18 cellular contexts compared by ENCODE assay signal in genomic region chr7:116924741-116925140, GRCh38. TPM values are rescaled to one million over a fixed set of nuclear protein-coding genes. Genes with fewer than 3 reads are reported as not detected.
DNase-seq lines count a peak whose midpoint lies in the region; ATAC-seq, FAIRE-seq and TF ChIP-seq lines count a peak whose summit lies in the region.
"Had no signal": no experiment of that assay in that cellular context is flagged by ENCODE, and none has a peak within 500 bp of the region (broad histone marks: within the 10 kb centered on the region; RNA-seq: fewer than 3 reads in every experiment).

No MANE protein-coding gene starts in this region.

- no peaks in the 10 kb centered on the region for H3K36me3 ChIP-seq in mammary epithelial cell (ENCODE audit: insufficient read depth, low read length)
- H3K36me3 ChIP-seq in breast epithelium = no peaks in the 10 kb centered on the region
- H3K36me3 ChIP-seq in kidney (ENCODE audit: control insufficient read depth in 1 of 2, insufficient read depth in 2 of 2, low read length in 2 of 2) = no peaks in the 10 kb centered on the region

- peaks cover 19% of the 10 kb centered on the region for H3K36me3 Mint-ChIP-seq in stimulated activated effector memory CD8-positive, alpha-beta T cell treated with anti-CD3 and anti-CD28 coated beads, Interleukin-12 subunit alpha, Interleukin-12 subunit beta, amount 100 ng/mL, for 72 hours

- H3K27ac Mint-ChIP-seq in stimulated activated effector memory CD8-positive, alpha-beta T cell treated with anti-CD3 and anti-CD28 coated beads, Interleukin-12 subunit alpha, Interleukin-12 subunit beta, amount 100 ng/mL, for 72 hours = no peak overlapping the region
- H3K27ac Mint-ChIP-seq: IgD-negative memory B cell had no signal

- H3K4me1 Mint-ChIP-seq in stimulated activated effector memory CD8-positive, alpha-beta T cell treated with anti-CD3 and anti-CD28 coated beads, Interleukin-12 subunit alpha, Interleukin-12 subunit beta, amount 100 ng/mL, for 72 hours = no peaks in the 10 kb centered on the region

- dilution Hi-C loops in mammary epithelial cell (cut with HindIII; ENCODE audit: low sequenced_read_pairs) = no loop called here

- no peak for TF ChIP-seq POLR2A in breast epithelium (IDR thresholded peaks at IDR 0.05)

- BruUV-seq in mammary epithelial cell (replicated peaks; lab: Mats Ljungman, UMichigan) = no TSS peak

- ATAC-seq in stimulated activated effector memory CD8-positive, alpha-beta T cell treated with anti-CD3 and anti-CD28 coated beads, Interleukin-12 subunit alpha, Interleukin-12 subunit beta, amount 100 ng/mL, for 72 hours = peak; percentile 45
- ATAC-seq in GM21786 (IDR thresholded peaks at IDR 0.05; ENCODE audit: unreplicated experiment) = no peak

- H3K9ac ChIP-seq in mammary epithelial cell (ENCODE audit: insufficient read depth, low read length) (no peak overlapping the region), kidney (ENCODE audit: low read length in 2 of 2) (no peak overlapping the region)

- CTCF ChIA-PET in mammary epithelial cell (lab: Charles Lee; ENCODE audit: low non-redundant PET) = no interaction called here

- H3K4me3 ChIP-seq in mammary epithelial cell (replicated peaks in 1 of 3; ENCODE audit: insufficient read depth in 1 of 3, low read depth in 2 of 3, low read length in 3 of 3) (no peak overlapping the region), breast epithelium (no peak overlapping the region), kidney (ENCODE audit: low read length in 2 of 2) (no peak overlapping the region)

- H3K4me1 ChIP-seq in mammary epithelial cell (ENCODE audit: insufficient read depth, low read length) (no peaks in the 10 kb centered on the region), breast epithelium (no peaks in the 10 kb centered on the region), kidney (ENCODE audit: control insufficient read depth in 1 of 2, insufficient read depth in 1 of 2, low read depth in 1 of 2, low read length in 2 of 2) (no peaks in the 10 kb centered on the region)

- no peak overlapping the region for H3K4me3 Mint-ChIP-seq in stimulated activated effector memory CD8-positive, alpha-beta T cell treated with anti-CD3 and anti-CD28 coated beads, Interleukin-12 subunit alpha, Interleukin-12 subunit beta, amount 100 ng/mL, for 72 hours
- H3K4me3 Mint-ChIP-seq: H9, IgD-negative memory B cell had no signal

- WGBS in mammary epithelial cell (ENCODE audit: low coverage, missing lambda C conversion rate) = 47% methylated on average over 5 of the region's 5 CpGs

- no peaks in the 10 kb centered on the region for H3K79me2 ChIP-seq in mammary epithelial cell (ENCODE audit: insufficient read depth, low read length)

- intact Hi-C loops in mammary epithelial cell (cut with micrococcal nuclease) = no loop called here
- intact Hi-C loops in breast epithelium (cut with DNase I; ENCODE audit: low total_unique reads) = no loop called here
- intact Hi-C loops in kidney (cut with DNase I) = no loop called here

- DNase-seq in mammary epithelial cell (peak; percentile 7), breast epithelium (ENCODE audit: low spot score in 2 of 2) (no peak), astrocyte of the hippocampus (ENCODE audit: low read depth, low spot score) (peak; percentile 60), glomerular visceral epithelial cell (ENCODE audit: extremely low spot score) (peak; percentile 3), kidney (no peak), SHP77 treated with DMSO at 0.1 percent for 48 hours (lab: John Stamatoyannopoulos, UW) (no peak)
- DNase-seq in stimulated activated effector memory CD8-positive, alpha-beta T cell treated with anti-CD3 and anti-CD28 coated beads, Interleukin-12 subunit alpha, Interleukin-12 subunit beta, amount 100 ng/mL, for 72 hours (ENCODE audit: low spot score in 2 of 2) = no peak
- DNase-seq: C1 segment of cervical spinal cord, DMS 273 treated with DMSO at 0.1 percent for 48 hours, EL, H9, NCI-H1436, NCI-H2081, NCI-H526, RPMI8226 had no signal

- no peak overlapping the region for H3K27ac ChIP-seq in mammary epithelial cell (ENCODE audit: insufficient read depth, low read depth, low read length)
- H3K27ac ChIP-seq in breast epithelium = no peak overlapping the region
- H3K27ac ChIP-seq in kidney (ENCODE audit: low read depth in 2 of 2, low read length in 2 of 2) = no peak overlapping the region
- H3K27ac ChIP-seq: 22Rv1 had no signal

- H4K20me1 ChIP-seq in mammary epithelial cell (ENCODE audit: insufficient read depth, low read length) = no peaks in the 10 kb centered on the region

- no peak overlapping the region for H3K4me2 ChIP-seq in mammary epithelial cell (ENCODE audit: insufficient read depth, low read depth, low read length)

- H3K9me3 ChIP-seq in mammary epithelial cell (replicated peaks; ENCODE audit: insufficient read depth, low read length) (no peaks in the 10 kb centered on the region), breast epithelium (no peaks in the 10 kb centered on the region), kidney (ENCODE audit: control insufficient read depth in 1 of 2, low read length in 2 of 2) (no peaks in the 10 kb centered on the region)

- H3K27me3 ChIP-seq in mammary epithelial cell (ENCODE audit: insufficient read depth, low read length) (no peaks in the 10 kb centered on the region), breast epithelium (no peaks in the 10 kb centered on the region)

- H3K9me3 Mint-ChIP-seq in stimulated activated effector memory CD8-positive, alpha-beta T cell treated with anti-CD3 and anti-CD28 coated beads, Interleukin-12 subunit alpha, Interleukin-12 subunit beta, amount 100 ng/mL, for 72 hours = no peaks in the 10 kb centered on the region
- H3K9me3 Mint-ChIP-seq: H9, IgD-negative memory B cell had no signal

- in situ Hi-C loops in mammary epithelial cell (cut with MboI; ENCODE audit: low sequenced_read_pairs in 2 of 2) = loop anchor here in 1 of 2 donors (25.0 kb wide), 1 partner anchor 463 kb away; no protein-coding TSS in a partner anchor

- no peak for FAIRE-seq in kidney (lab: Jason Lieb, UNC)

- TF ChIP-seq CTCF in mammary epithelial cell (conservative IDR thresholded peaks at IDR 0.05 in 1 of 2, IDR thresholded peaks at IDR 0.05 in 1 of 2; ENCODE audit: extremely low read depth in 1 of 2, insufficient read depth in 1 of 2, low read depth in 1 of 2, low read length in 2 of 2) (no peak), breast epithelium (IDR thresholded peaks at IDR 0.05) (no peak), kidney (IDR thresholded peaks at IDR 0.05; ENCODE audit: borderline replicate concordance, extremely low read depth, insufficient read depth) (no peak)

- no peak overlapping the region for H2AFZ ChIP-seq in mammary epithelial cell (ENCODE audit: low read depth, low read length)

RNA-seq across cellular contexts. Expression of gene ST7, which starts 28.6 kb away (rescaled TPM):
- total RNA-seq in mammary epithelial cell (10 to 100 TPM; 17.4 to 19.7 TPM), breast epithelium (10 to 100 TPM; 24.3 to 41.4 (median 27.5) TPM), kidney (21.5 TPM)
- polyA plus RNA-seq in mammary epithelial cell (15.7 TPM), kidney (ENCODE audit: insufficient read depth, low read depth, low replicate concordance) (29.8 TPM)
- 36.2 TPM for polyA minus RNA-seq in mammary epithelial cell

Comparison
In these comparisons a context has a peak if more than half of its experiments do, and no peak if none do; other contexts are left out.
1. DNase-seq: peak in mammary epithelial cell (single experiment), astrocyte of the hippocampus (single experiment) and glomerular visceral epithelial cell (single experiment); none in breast epithelium (0 of 2), stimulated activated effector memory CD8-positive, alpha-beta T cell treated with anti-CD3 and anti-CD28 coated beads, Interleukin-12 subunit alpha, Interleukin-12 subunit beta, amount 100 ng/mL, for 72 hours (0 of 2), kidney (single experiment) and SHP77 treated with DMSO at 0.1 percent for 48 hours (single experiment).